19 cellular contexts compared by ENCODE assay signal in genomic region chr2:203720922-203721672, GRCh38. TPM values are rescaled to one million over a fixed set of nuclear protein-coding genes. Genes with fewer than 3 reads are reported as not detected.
DNase-seq lines count a peak whose midpoint lies in the region; ATAC-seq and TF ChIP-seq lines count a peak whose summit lies in the region.
"Had no signal": no experiment of that assay in that cellular context is flagged by ENCODE, and none has a peak within 500 bp of the region (broad histone marks: within the 10 kb centered on the region; RNA-seq: fewer than 3 reads in every experiment).

No MANE protein-coding gene starts in this region.

- CTCF ChIA-PET in CD4-positive, alpha-beta T cell (lab: Charles Lee): interaction anchor here (1.1 to 3.5 kb wide), 12 partner anchors 10 to 186 kb away, joined by 3 to 14 read pairs (median 5); partner anchors contain the start of gene RAPH1
- CTCF ChIA-PET in Caco-2 (lab: Charles Lee): interaction anchor here (0.7 to 1.3 kb wide), 3 partner anchors 11 to 94 kb away, joined by 3 read pairs; no protein-coding TSS in a partner anchor
- CTCF ChIA-PET in activated CD4-positive, alpha-beta memory T cell treated with anti-CD3 and anti-CD28 coated beads for 36 hours (lab: Charles Lee): interaction anchor here (1.0 to 5.1 kb wide), 11 partner anchors 10 to 189 kb away, joined by 3 to 29 read pairs (median 5); partner anchors contain the start of gene CD28

- peaks cover 2% of the 10 kb centered on the region for H3K9me3 Mint-ChIP-seq in CD4-positive, alpha-beta T cell
- H3K9me3 Mint-ChIP-seq in Caco-2 (ENCODE audit: unreplicated experiment): peaks cover 13% of the 10 kb centered on the region
- peaks cover 3% of the 10 kb centered on the region for H3K9me3 Mint-ChIP-seq in activated CD4-positive, alpha-beta memory T cell treated with anti-CD3 and anti-CD28 coated beads for 36 hours

- no peaks in the 10 kb centered on the region for H3K27me3 Mint-ChIP-seq in CD4-positive, alpha-beta T cell
- H3K27me3 Mint-ChIP-seq in Caco-2 (ENCODE audit: insufficient read depth, unreplicated experiment): no peaks in the 10 kb centered on the region
- H3K27me3 Mint-ChIP-seq in activated CD4-positive, alpha-beta memory T cell treated with anti-CD3 and anti-CD28 coated beads for 36 hours: no peaks in the 10 kb centered on the region

- H3K4me1 ChIP-seq in Caco-2: peaks cover 13% of the 10 kb centered on the region; the same call in 1 of the 2 replicates
- H3K4me1 ChIP-seq: left ventricle myocardium inferior, suprapubic skin had no signal

- H3K27ac ChIP-seq in CD4-positive, alpha-beta T cell (ENCODE audit: low read depth, low read length): peak overlapping the region; percentile 76
- H3K27ac ChIP-seq: BLaER1, brain microvascular endothelial cell, dorsolateral prefrontal cortex, left ventricle myocardium inferior, PC-9, suprapubic skin had no signal

- peak; percentile 18 for ATAC-seq in CD4-positive, alpha-beta T cell (ENCODE audit: poor library complexity)
- no peak for ATAC-seq in GM18502 (IDR thresholded peaks at IDR 0.05; ENCODE audit: poor library complexity, unreplicated experiment)
- ATAC-seq: GM12878 had no signal

- DNase-seq in CD4-positive, alpha-beta T cell: no peak
- no peak for DNase-seq in Caco-2
- DNase-seq in activated CD4-positive, alpha-beta memory T cell treated with anti-CD3 and anti-CD28 coated beads for 36 hours: no peak
- peak; percentile 22 for DNase-seq in iPS-NIHi7 (ENCODE audit: extremely low spot score)
- DNase-seq in activated gamma-delta T cell (lab: John Stamatoyannopoulos, UW): no peak
- DNase-seq in NCI-H2029 treated with DMSO at 0.1 percent for 48 hours (lab: John Stamatoyannopoulos, UW): no peak
- DNase-seq in amygdala (lab: John Stamatoyannopoulos, UW): no peak
- DNase-seq: brain microvascular endothelial cell, dorsolateral prefrontal cortex, KBM-7, left ventricle myocardium inferior, NCI-H1436 treated with DMSO at 0.1 percent for 48 hours, NCI-H446, PC-9, SK-N-SH had no signal

- H3K9me3 ChIP-seq in CD4-positive, alpha-beta T cell (ENCODE audit: control insufficient read depth, low read length): no peaks in the 10 kb centered on the region
- peaks cover 4% of the 10 kb centered on the region; the same call in 1 of the 2 replicates for H3K9me3 ChIP-seq in Caco-2
- H3K9me3 ChIP-seq: left ventricle myocardium inferior, SK-N-SH, suprapubic skin had no signal

- H3K4me3 Mint-ChIP-seq in CD4-positive, alpha-beta T cell: peak overlapping the region; percentile 80
- no peak overlapping the region for H3K4me3 Mint-ChIP-seq in Caco-2 (ENCODE audit: unreplicated experiment)
- peak overlapping the region; percentile 69 for H3K4me3 Mint-ChIP-seq in activated CD4-positive, alpha-beta memory T cell treated with anti-CD3 and anti-CD28 coated beads for 36 hours

- peak overlapping the region; percentile 92 for H3K27ac Mint-ChIP-seq in CD4-positive, alpha-beta T cell
- peak overlapping the region; percentile 23 for H3K27ac Mint-ChIP-seq in Caco-2 (ENCODE audit: unreplicated experiment)
- peak overlapping the region; percentile 94 for H3K27ac Mint-ChIP-seq in activated CD4-positive, alpha-beta memory T cell treated with anti-CD3 and anti-CD28 coated beads for 36 hours

- POLR2A ChIA-PET in CD4-positive, alpha-beta T cell (lab: Charles Lee): interaction anchor here (0.7 to 19.9 kb wide), 15 partner anchors 10 to 227 kb away, joined by 3 to 621 read pairs (median 6); partner anchors contain the start of genes CD28, CTLA4 and RAPH1
- POLR2A ChIA-PET in Caco-2 (lab: Charles Lee): no interaction called here
- POLR2A ChIA-PET in activated CD4-positive, alpha-beta memory T cell treated with anti-CD3 and anti-CD28 coated beads for 36 hours (lab: Charles Lee): interaction anchor here (0.8 to 11.4 kb wide), 13 partner anchors 9 to 216 kb away, joined by 3 to 204 read pairs (median 7); partner anchors contain the start of genes CD28, CTLA4 and ICOS

- H3K4me3 ChIP-seq in Caco-2 (ENCODE audit: low read depth, low read length): no peak overlapping the region
- H3K4me3 ChIP-seq: BLaER1, dorsolateral prefrontal cortex, GM12878, left ventricle myocardium inferior, PC-9, suprapubic skin had no signal

- H3K36me3 ChIP-seq in Caco-2 (ENCODE audit: control insufficient read depth, insufficient read depth, low read length): no peaks in the 10 kb centered on the region
- H3K36me3 ChIP-seq: BLaER1, brain microvascular endothelial cell, left ventricle myocardium inferior, suprapubic skin had no signal

- no peak for TF ChIP-seq CTCF in CD4-positive, alpha-beta T cell (IDR thresholded peaks at IDR 0.05)
- no peak for TF ChIP-seq CTCF in Caco-2 (IDR thresholded peaks at IDR 0.05; ENCODE audit: insufficient read depth in 1 of 2, low read depth in 1 of 2, low read length in 1 of 2, severe bottlenecking in 1 of 2, unreplicated experiment in 1 of 2)

- H3K27me3 ChIP-seq in CD4-positive, alpha-beta T cell (ENCODE audit: control insufficient read depth, insufficient read depth, low read length): no peaks in the 10 kb centered on the region
- no peaks in the 10 kb centered on the region for H3K27me3 ChIP-seq in Caco-2 (replicated peaks; ENCODE audit: control insufficient read depth, insufficient read depth, low read length)
- H3K27me3 ChIP-seq: BLaER1, brain microvascular endothelial cell, suprapubic skin had no signal

- peaks cover 93% of the 10 kb centered on the region for H3K4me1 Mint-ChIP-seq in CD4-positive, alpha-beta T cell (ENCODE audit: low read depth)
- H3K4me1 Mint-ChIP-seq in Caco-2 (ENCODE audit: low read depth, unreplicated experiment): peaks cover 23% of the 10 kb centered on the region
- H3K4me1 Mint-ChIP-seq in activated CD4-positive, alpha-beta memory T cell treated with anti-CD3 and anti-CD28 coated beads for 36 hours (ENCODE audit: low read depth): peaks cover 94% of the 10 kb centered on the region

- intact Hi-C loops in CD4-positive, alpha-beta T cell (cut with DNase I, micrococcal nuclease): loop anchor here (1.0 to 5.0 kb wide), 5 partner anchors 15 to 189 kb away; partner anchors contain the start of gene CD28 (in 1 of the 2)
- intact Hi-C loops in Caco-2 (cut with micrococcal nuclease; ENCODE audit: unreplicated experiment): no loop called here
- intact Hi-C loops in activated CD4-positive, alpha-beta memory T cell treated with anti-CD3 and anti-CD28 coated beads for 36 hours (cut with micrococcal nuclease): loop anchor here (1.0 kb wide), 3 partner anchors 9 to 20 kb away; no protein-coding TSS in a partner anchor

- no TSS peak for BruUV-seq in Caco-2 (replicated peaks; lab: Mats Ljungman, UMichigan)

- peaks cover 77% of the 10 kb centered on the region for H3K36me3 Mint-ChIP-seq in CD4-positive, alpha-beta T cell (ENCODE audit: low read depth)
- no peaks in the 10 kb centered on the region for H3K36me3 Mint-ChIP-seq in Caco-2 (ENCODE audit: insufficient read depth, unreplicated experiment)
- peaks cover 74% of the 10 kb centered on the region for H3K36me3 Mint-ChIP-seq in activated CD4-positive, alpha-beta memory T cell treated with anti-CD3 and anti-CD28 coated beads for 36 hours

RNA-seq across cellular contexts. Expression of gene CD28, which starts 14.7 kb away (rescaled TPM):
- total RNA-seq in CD4-positive, alpha-beta T cell: 100 to 1,000 TPM; 128 to 130 TPM
- total RNA-seq in Caco-2 (2022): 0.30 and 0.84 TPM in 2 replicates
- 100 to 1,000 TPM; 279 to 285 TPM for total RNA-seq in activated CD4-positive, alpha-beta memory T cell treated with anti-CD3 and anti-CD28 coated beads for 36 hours
- total RNA-seq: PC-9 had no signal

Comparison
In these comparisons a context has a peak if more than half of its experiments do, and no peak if none do; other contexts are left out.
1. H3K27ac Mint-ChIP-seq: peak in every context shown above with its lines; median percentile 94 in activated CD4-positive, alpha-beta memory T cell treated with anti-CD3 and anti-CD28 coated beads for 36 hours; 92 in CD4-positive, alpha-beta T cell; 23 in Caco-2.
2. RNA of gene CD28, which starts 14.7 kb away (total RNA-seq): 279 to 285 TPM in activated CD4-positive, alpha-beta memory T cell treated with anti-CD3 and anti-CD28 coated beads for 36 hours and 128 to 130 TPM in CD4-positive, alpha-beta T cell; 0.30 to 0.84 TPM in Caco-2; every median in the first group is over 10 times any median in the second.